ENCODE assay signal across 11 cellular contexts in genomic region chr20:58854638-58855471, GRCh38. TPM values are rescaled to one million over a fixed set of nuclear protein-coding genes. Genes with fewer than 3 reads are reported as not detected.
DNase-seq lines count a peak whose midpoint lies in the region; ATAC-seq and TF ChIP-seq lines count a peak whose summit lies in the region.
"Had no signal": no experiment of that assay in that cellular context is flagged by ENCODE, and none has a peak within 500 bp of the region (broad histone marks: within the 10 kb centered on the region; RNA-seq: fewer than 3 reads in every experiment).

No MANE protein-coding gene starts in this region.

- H3K27ac ChIP-seq in mammary epithelial cell (ENCODE audit: insufficient read depth, low read depth, low read length): no peak overlapping the region
- H3K27ac ChIP-seq in mesendoderm (ENCODE audit: low read depth, low read length): no peak overlapping the region
- H3K27ac ChIP-seq in tibial nerve: no peak overlapping the region

- H2AK5ac ChIP-seq in mesendoderm (ENCODE audit: low read length): no peak overlapping the region

- DNase-seq in Right ventricle myocardium inferior (ENCODE audit: missing footprints) (peak; percentile 63), left cardiac atrium (no peak), mammary epithelial cell (no peak), mesendoderm (peak; percentile 51), tibial nerve (ENCODE audit: low spot score in 2 of 2) (no peak), hypothalamus (lab: John Stamatoyannopoulos, UW) (no peak), GM19238 (ENCODE audit: insufficient read length, low spot score) (no peak)
- DNase-seq: caudate nucleus, midbrain, T-helper 9 cell had no signal

- in situ Hi-C loops in mammary epithelial cell (cut with MboI; ENCODE audit: low sequenced_read_pairs in 2 of 2): loop anchor here (25.0 kb wide), 2 partner anchors 607 to 618 kb away; partner anchors contain the start of gene ANKRD60 (in 1 of the 2)

- TF ChIP-seq EP300 in tibial nerve (IDR thresholded peaks at IDR 0.05): no peak

- peak overlapping the region; percentile 60 for H3K23ac ChIP-seq in mesendoderm (ENCODE audit: low read length)

- H3K79me2 ChIP-seq in mammary epithelial cell (ENCODE audit: insufficient read depth, low read length) (no peaks in the 10 kb centered on the region), mesendoderm (ENCODE audit: control insufficient read depth, insufficient read depth, low read length) (peaks cover 8% of the 10 kb centered on the region)

- peaks cover 24% of the 10 kb centered on the region for H3K27me3 ChIP-seq in mammary epithelial cell (ENCODE audit: insufficient read depth, low read length)
- peaks cover 24% of the 10 kb centered on the region for H3K27me3 ChIP-seq in mesendoderm (ENCODE audit: insufficient read depth, low read length, poor library complexity)
- peaks cover 0 to 80% of the 10 kb centered on the region in 2 donors for H3K27me3 ChIP-seq in tibial nerve

- H2AFZ ChIP-seq in mammary epithelial cell (ENCODE audit: low read depth, low read length): peak overlapping the region; percentile 53

- H3K4me2 ChIP-seq in mammary epithelial cell (ENCODE audit: insufficient read depth, low read depth, low read length) (peak overlapping the region; percentile 87), mesendoderm (ENCODE audit: low read length) (peak overlapping the region; percentile 25)

- no TSS peak for BruUV-seq in mammary epithelial cell (replicated peaks; lab: Mats Ljungman, UMichigan)

- H2BK120ac ChIP-seq in mesendoderm (ENCODE audit: low read depth, low read length): no peak overlapping the region

- H4K8ac ChIP-seq in mesendoderm (ENCODE audit: low read depth, low read length): no peak overlapping the region

- H4K20me1 ChIP-seq in mammary epithelial cell (ENCODE audit: insufficient read depth, low read length): no peaks in the 10 kb centered on the region

- TF ChIP-seq POLR2A in tibial nerve (IDR thresholded peaks at IDR 0.05): no peak

- peak overlapping the region in 1 of 3 experiments; percentile 18 for H3K4me3 ChIP-seq in mammary epithelial cell (replicated peaks in 1 of 3; ENCODE audit: insufficient read depth in 1 of 3, low read depth in 2 of 3, low read length in 3 of 3)
- no peak overlapping the region for H3K4me3 ChIP-seq in mesendoderm (ENCODE audit: low read length)
- peak overlapping the region; percentile 0 to 39 (median 17) for H3K4me3 ChIP-seq in tibial nerve

- H2BK15ac ChIP-seq in mesendoderm (replicated peaks; ENCODE audit: low read depth): no peak overlapping the region

- H3K56ac ChIP-seq in mesendoderm (ENCODE audit: low read length): peak overlapping the region; percentile 22

- no peaks in the 10 kb centered on the region for H3K79me1 ChIP-seq in mesendoderm (ENCODE audit: low read length)

- no peak overlapping the region for H3K4ac ChIP-seq in mesendoderm (ENCODE audit: low read depth, low read length)

- H2BK5ac ChIP-seq in mesendoderm (ENCODE audit: low read length): no peak overlapping the region

- H3K9ac ChIP-seq in mammary epithelial cell (ENCODE audit: insufficient read depth, low read length) (no peak overlapping the region), mesendoderm (ENCODE audit: low read length) (peak overlapping the region; percentile 18)

- H3K4me1 ChIP-seq in mammary epithelial cell (ENCODE audit: insufficient read depth, low read length): peaks cover 16% of the 10 kb centered on the region
- no peaks in the 10 kb centered on the region for H3K4me1 ChIP-seq in mesendoderm (ENCODE audit: control insufficient read depth, low read depth, low read length)
- peaks cover 0 to 41% (median 3%) of the 10 kb centered on the region in 4 donors for H3K4me1 ChIP-seq in tibial nerve

- ATAC-seq in Right ventricle myocardium inferior (no peak), left cardiac atrium (no peak), GM21423 (IDR thresholded peaks at IDR 0.05; ENCODE audit: unreplicated experiment) (no peak)

- H3K36me3 ChIP-seq in mammary epithelial cell (ENCODE audit: insufficient read depth, low read length) (no peaks in the 10 kb centered on the region), mesendoderm (ENCODE audit: control insufficient read depth, insufficient read depth, low read length) (no peaks in the 10 kb centered on the region), tibial nerve (no peaks in the 10 kb centered on the region)

- H4K5ac ChIP-seq in mesendoderm (ENCODE audit: low read length): no peak overlapping the region

- H3K18ac ChIP-seq in mesendoderm (ENCODE audit: low read length): no peak overlapping the region

- WGBS in mammary epithelial cell (ENCODE audit: low coverage, missing lambda C conversion rate): 56% methylated on average over 16 of the region's 75 CpGs
- no CpG with 5 or more reads among the region's 75 CpGs for WGBS in mesendoderm (ENCODE audit: extremely low coverage, insufficient coverage, low lambda C conversion rate)
- 62 to 65% methylated on average over 59 to 75 of the region's 75 CpGs for WGBS in tibial nerve, 2 donors

- intact Hi-C loops in Right ventricle myocardium inferior (cut with DNase I) (loop anchor here (5.0 kb wide), 2 partner anchors 163 to 203 kb away; partner anchors contain the start of genes NPEPL1 and STX16), left cardiac atrium (cut with DNase I) (no loop called here), mammary epithelial cell (cut with micrococcal nuclease) (loop anchor here (5.0 kb wide), 2 partner anchors 203 to 373 kb away; partner anchors contain the start of gene STX16)

- CTCF ChIA-PET in mammary epithelial cell (lab: Charles Lee; ENCODE audit: low non-redundant PET): no interaction called here

- no peak for TF ChIP-seq CTCF in mammary epithelial cell (conservative IDR thresholded peaks at IDR 0.05 in 1 of 2, IDR thresholded peaks at IDR 0.05 in 1 of 2; ENCODE audit: extremely low read depth in 1 of 2, insufficient read depth in 1 of 2, low read depth in 1 of 2, low read length in 2 of 2)
- TF ChIP-seq CTCF in tibial nerve (IDR thresholded peaks at IDR 0.05): no peak

- dilution Hi-C loops in mammary epithelial cell (cut with HindIII; ENCODE audit: low sequenced_read_pairs): loop anchor here (25.0 kb wide), 1 partner anchor 357 kb away; no protein-coding TSS in a partner anchor

- H3K9me3 ChIP-seq in mammary epithelial cell (replicated peaks; ENCODE audit: insufficient read depth, low read length): no peaks in the 10 kb centered on the region
- no peaks in the 10 kb centered on the region for H3K9me3 ChIP-seq in tibial nerve

RNA-seq across cellular contexts. Expression of gene GNAS, which starts 2.3 kb away (rescaled TPM):
- 1,475 TPM for total RNA-seq in Right ventricle myocardium inferior
- 1,000 to 10,000 TPM; 1,020 to 1,609 TPM for total RNA-seq in left cardiac atrium
- 100 to 1,000 TPM; 289 to 682 TPM for total RNA-seq in mammary epithelial cell
- polyA plus RNA-seq in mammary epithelial cell: 1,072 TPM
- 1,722 TPM for polyA minus RNA-seq in mammary epithelial cell
- 871 TPM for polyA plus RNA-seq in mesendoderm (2013, experiment 1 of 2)
- polyA plus RNA-seq in mesendoderm (2013, experiment 2 of 2): 882 TPM
- 100 to 1,000 TPM; 484 to 621 (median 524) TPM for total RNA-seq in tibial nerve

RNA-seq across cellular contexts. Expression of gene GNAS-AS1, which starts 4.2 kb away (rescaled TPM):
- 0.38 TPM for total RNA-seq in Right ventricle myocardium inferior
- total RNA-seq in left cardiac atrium: under 1 TPM; 0.37 to 0.80 TPM
- total RNA-seq in mammary epithelial cell: under 1 TPM; 0.33 to 0.73 TPM
- polyA plus RNA-seq in mammary epithelial cell: 0.27 TPM
- polyA minus RNA-seq in mammary epithelial cell: not detected
- polyA plus RNA-seq in mesendoderm (2013, experiment 1 of 2): 1.6 TPM
- 1.6 TPM for polyA plus RNA-seq in mesendoderm (2013, experiment 2 of 2)
- under 1 TPM in 2 of 4 donors, not detected in 2; 0.42 to 0.59 TPM for total RNA-seq in tibial nerve

Comparison
In these comparisons a context has a peak if more than half of its experiments do, and no peak if none do; other contexts are left out.
1. DNase-seq: peak in Right ventricle myocardium inferior (single experiment) and mesendoderm (single experiment); none in left cardiac atrium (single experiment), mammary epithelial cell (single experiment), tibial nerve (0 of 2), hypothalamus (0 of 51) and GM19238 (single experiment).
2. intact Hi-C loops: an anchor here in Right ventricle myocardium inferior (5.0 kb wide) and mammary epithelial cell (5.0 kb wide); none called in left cardiac atrium.